ENCODE assay signal across 1 cellular context in genomic region chr2:71672640-71673401, GRCh38.
TF ChIP-seq lines count a peak whose summit lies in the region.

No MANE protein-coding gene starts in this region.

TF ChIP-seq in HepG2, 621 proteins besides CTCF, POLR2A, EP300 and RAD21 (continued from another document):
- peak; percentile 26 for TF ChIP-seq AGO2 (optimal IDR thresholded peaks at IDR 0.05; ENCODE audit: low read depth, low read length)
